9 cellular contexts compared by ENCODE assay signal in genomic region chr7:50262916-50263690, GRCh38. TPM values are rescaled to one million over a fixed set of nuclear protein-coding genes. Genes with fewer than 3 reads are reported as not detected.
DNase-seq lines count a peak whose midpoint lies in the region; ATAC-seq, FAIRE-seq and TF ChIP-seq lines count a peak whose summit lies in the region.
"Had no signal": no experiment of that assay in that cellular context is flagged by ENCODE, and none has a peak within 500 bp of the region (broad histone marks: within the 10 kb centered on the region; RNA-seq: fewer than 3 reads in every experiment).

No MANE protein-coding gene starts in this region.

- peaks cover 2% of the 10 kb centered on the region for H3K27me3 Mint-ChIP-seq in IgD-negative memory B cell

- ATAC-seq in GM21529 (IDR thresholded peaks at IDR 0.05; ENCODE audit: unreplicated experiment), result peak; percentile 62

- peak; percentile 84 for FAIRE-seq in GM12892 (lab: Jason Lieb, UNC)

- no peaks in the 10 kb centered on the region for H3K36me3 Mint-ChIP-seq in IgD-negative memory B cell

- peak overlapping the region in 2 of 4 donors; percentile 53 to 73 for H3K4me3 Mint-ChIP-seq in IgD-negative memory B cell

- H3K27ac Mint-ChIP-seq in IgD-negative memory B cell, result peak overlapping the region in 2 of 3 donors; percentile 87 to 88

- TF ChIP-seq POLR2A in GM12892 (IDR thresholded peaks at IDR 0.05; ENCODE audit: low read depth, low read length), result no peak

- H3K9me3 Mint-ChIP-seq in IgD-negative memory B cell, result no peaks in the 10 kb centered on the region

- peaks cover 66 to 73% (median 72%) of the 10 kb centered on the region in 3 donors for H3K4me1 Mint-ChIP-seq in IgD-negative memory B cell

- DNase-seq in GM12892 (ENCODE audit: insufficient read length), result no peak
- peak; percentile 5 for DNase-seq in central memory CD4-positive, alpha-beta T cell
- DNase-seq in cortex of kidney (lab: John Stamatoyannopoulos, UW), result no peak
- no peak for DNase-seq in hepatic stellate cell (ENCODE audit: low spot score)
- DNase-seq in hypothalamus (lab: John Stamatoyannopoulos, UW), result no peak
- DNase-seq in HuH-7.5 (ENCODE audit: low spot score), result no peak
- DNase-seq: H7 had no signal

RNA-seq across cellular contexts. Expression of gene IKZF1, which starts 41.4 kb away (rescaled TPM):
- polyA plus RNA-seq in GM12892 (2012; ENCODE audit: missing spikeins), result 25.1 TPM
- 213 TPM for polyA plus RNA-seq in IgD-negative memory B cell
